In genomic region chr9:14369011-14369410, GRCh38 we compare ENCODE assay signal across 8 cellular contexts. TPM values are rescaled to one million over a fixed set of nuclear protein-coding genes. Genes with fewer than 3 reads are reported as not detected.
"Had no signal": no experiment of that assay in that cellular context is flagged by ENCODE, and none has a peak within 500 bp of the region (broad histone marks: within the 10 kb centered on the region; RNA-seq: fewer than 3 reads in every experiment).

No MANE protein-coding gene starts in this region.

- H3K36me3 ChIP-seq: HAP-1 had no signal

- H2AFZ ChIP-seq: GM23248 had no signal

- H3K4me3 ChIP-seq: GM23248, HAP-1 had no signal

- H3K9me3 ChIP-seq: HAP-1 had no signal

- DNase-seq: GM23248, GOT3, H7, KBM-7 had no signal

- H3K27ac ChIP-seq: GM23248 had no signal

- H3K9ac ChIP-seq: GM23248 had no signal

- FAIRE-seq: HTR-8/SVneo had no signal

- ATAC-seq: HCT116 had no signal

RNA-seq across cellular contexts. Expression of gene NFIB, which starts 55.1 kb away (rescaled TPM):
- polyA plus RNA-seq: IgD-negative memory B cell had no signal
